ENCODE assay signal across 35 cellular contexts in genomic region chr12:27873010-27873409, GRCh38.
DNase-seq lines count a peak whose midpoint lies in the region; ATAC-seq, FAIRE-seq and TF ChIP-seq lines count a peak whose summit lies in the region.
"Had no signal": no experiment of that assay in that cellular context is flagged by ENCODE, and none has a peak within 500 bp of the region (broad histone marks: within the 10 kb centered on the region; RNA-seq: fewer than 3 reads in every experiment).

No MANE protein-coding gene starts in this region.

- intact Hi-C loops in activated CD4-positive, alpha-beta T cell treated with anti-CD3 and anti-CD28 coated beads, Interleukin-2, amount 10 ng/mL, durations not matched to agents 24 days and 14 days (cut with micrococcal nuclease), result no loop called here
- intact Hi-C loops in HepG2 (cut with micrococcal nuclease; ENCODE audit: unreplicated experiment) (no loop called here), right lobe of liver (cut with DNase I) (no loop called here), K562 (cut with micrococcal nuclease) (no loop called here)

- no peaks in the 10 kb centered on the region for H3K9me3 Mint-ChIP-seq in activated CD4-positive, alpha-beta T cell treated with anti-CD3 and anti-CD28 coated beads, Interleukin-2, amount 10 ng/mL, durations not matched to agents 24 days and 14 days
- H3K9me3 Mint-ChIP-seq: CD4-positive, alpha-beta T cell; CD8-positive, alpha-beta memory T cell had no signal

- ATAC-seq in HepG2 (no peak), right lobe of liver (no peak), K562 (no peak), GM19328 (IDR thresholded peaks at IDR 0.05; ENCODE audit: unreplicated experiment) (no peak)
- ATAC-seq: A549; CD8-positive, alpha-beta T cell had no signal

- no peak overlapping the region for H3K4me3 Mint-ChIP-seq in activated CD4-positive, alpha-beta T cell treated with anti-CD3 and anti-CD28 coated beads, Interleukin-2, amount 10 ng/mL, durations not matched to agents 24 days and 14 days
- H3K4me3 Mint-ChIP-seq: B cell; CD14-positive monocyte; CD4-positive, alpha-beta memory T cell; CD4-positive, alpha-beta T cell; CD4-positive, CD25-positive, alpha-beta regulatory T cell; CD8-positive, alpha-beta memory T cell; CD8-positive, alpha-beta T cell had no signal

- H3K79me2 ChIP-seq in HepG2 (ENCODE audit: insufficient read depth, low read length) (no peaks in the 10 kb centered on the region), K562 (ENCODE audit: control insufficient read depth, insufficient read depth, low read length) (no peaks in the 10 kb centered on the region)

- no peak for TF ChIP-seq RAD21 in HepG2 (CRISPR knock-in tag; IDR thresholded peaks at IDR 0.05)
- TF ChIP-seq RAD21 in K562 (CRISPR knock-in tag; conservative IDR thresholded peaks at IDR 0.05 in 1 of 2, IDR thresholded peaks at IDR 0.05 in 1 of 2), result no peak

- H3K36me3 ChIP-seq in HepG2 (replicated peaks in 1 of 2; ENCODE audit: control insufficient read depth in 1 of 2, insufficient read depth in 2 of 2, low read length in 2 of 2), result no peaks in the 10 kb centered on the region
- H3K36me3 ChIP-seq in right lobe of liver, result no peaks in the 10 kb centered on the region
- no peaks in the 10 kb centered on the region for H3K36me3 ChIP-seq in K562 (ENCODE audit: control insufficient read depth, insufficient read depth, low read length)
- H3K36me3 ChIP-seq: BE2C; BLaER1; BLaER1 treated with 17β-estradiol and CSF1 and Interleukin-3, amounts not matched to agents 10 nM and 100 nM had no signal

- no peak overlapping the region for H3K4me2 ChIP-seq in HepG2 (ENCODE audit: low read depth, low read length)
- H3K4me2 ChIP-seq in K562 (ENCODE audit: insufficient read depth, low read length), result no peak overlapping the region
- H3K4me2 ChIP-seq: A549; BLaER1; BLaER1 treated with 17β-estradiol and CSF1 and Interleukin-3, amounts not matched to agents 10 nM and 100 nM had no signal

- H3K27me3 ChIP-seq in HepG2 (ENCODE audit: control insufficient read depth in 1 of 2, insufficient read depth in 2 of 2, low read length in 2 of 2) (no peaks in the 10 kb centered on the region), right lobe of liver (no peaks in the 10 kb centered on the region), K562 (ENCODE audit: control insufficient read depth in 2 of 2, insufficient read depth in 2 of 2, low read length in 2 of 2) (no peaks in the 10 kb centered on the region)
- H3K27me3 ChIP-seq: BE2C; BLaER1; BLaER1 treated with 17β-estradiol and CSF1 and Interleukin-3, amounts not matched to agents 10 nM and 100 nM had no signal

- TF ChIP-seq POLR2A in HepG2 (IDR thresholded peaks at IDR 0.05; ENCODE audit: insufficient read depth in 1 of 2, low read depth in 2 of 2, low read length in 2 of 2), result no peak
- TF ChIP-seq POLR2A in right lobe of liver (IDR thresholded peaks at IDR 0.05), result no peak
- no peak for TF ChIP-seq POLR2A in K562 (conservative IDR thresholded peaks at IDR 0.05)

- peaks cover 5% of the 10 kb centered on the region for H3K4me1 Mint-ChIP-seq in activated CD4-positive, alpha-beta T cell treated with anti-CD3 and anti-CD28 coated beads, Interleukin-2, amount 10 ng/mL, durations not matched to agents 24 days and 14 days
- H3K4me1 Mint-ChIP-seq: B cell, CD14-positive monocyte had no signal

- CTCF ChIA-PET in HepG2 (lab: Yijun Ruan, JAX; ENCODE audit: low intra/inter-chr PET ratio, low total read pairs) (no interaction called here), K562 (lab: Yijun Ruan, JAX; ENCODE audit: low intra/inter-chr PET ratio) (no interaction called here)

- no peak overlapping the region for H2AFZ ChIP-seq in HepG2 (ENCODE audit: low read length)
- H2AFZ ChIP-seq in K562 (ENCODE audit: low read depth, low read length), result no peak overlapping the region

- in situ Hi-C loops in HepG2 (cut with HindIII; ENCODE audit: extremely low pct_ligation_motif_present, low pct_unique_long_range_greater_than_20kb), result no loop called here
- in situ Hi-C loops in K562 (cut with MboI), result no loop called here

- TF ChIP-seq CTCF in HepG2 (CRISPR knock-in tag; IDR thresholded peaks at IDR 0.05), result no peak
- TF ChIP-seq CTCF in right lobe of liver (IDR thresholded peaks at IDR 0.05), result no peak
- TF ChIP-seq CTCF in K562 (IDR thresholded peaks at IDR 0.05 in 2 of 3, conservative IDR thresholded peaks at IDR 0.05 in 1 of 3; ENCODE audit: insufficient read depth in 2 of 3, low read depth in 1 of 3, low read length in 3 of 3), result no peak

- BruUV-seq in HepG2 (replicated peaks; lab: Mats Ljungman, UMichigan) (no TSS peak), K562 (replicated peaks; lab: Mats Ljungman, UMichigan) (no TSS peak)

- H3K9me3 ChIP-seq in HepG2 (ENCODE audit: low read length) (no peaks in the 10 kb centered on the region), right lobe of liver (no peaks in the 10 kb centered on the region), K562 (replicated peaks; ENCODE audit: control insufficient read depth, insufficient read depth, low read depth, low read length) (no peaks in the 10 kb centered on the region)
- H3K9me3 ChIP-seq: A549, BE2C, Caco-2 had no signal

- H3K27ac Mint-ChIP-seq in activated CD4-positive, alpha-beta T cell treated with anti-CD3 and anti-CD28 coated beads, Interleukin-2, amount 10 ng/mL, durations not matched to agents 24 days and 14 days, result no peak overlapping the region
- H3K27ac Mint-ChIP-seq: B cell; CD14-positive monocyte; CD4-positive, alpha-beta memory T cell; CD4-positive, alpha-beta T cell; CD4-positive, CD25-positive, alpha-beta regulatory T cell; CD8-positive, alpha-beta memory T cell; CD8-positive, alpha-beta T cell had no signal

- H3K36me3 Mint-ChIP-seq in activated CD4-positive, alpha-beta T cell treated with anti-CD3 and anti-CD28 coated beads, Interleukin-2, amount 10 ng/mL, durations not matched to agents 24 days and 14 days (ENCODE audit: low read depth), result no peaks in the 10 kb centered on the region
- H3K36me3 Mint-ChIP-seq: CD14-positive monocyte; CD4-positive, CD25-positive, alpha-beta regulatory T cell; CD8-positive, alpha-beta memory T cell; CD8-positive, alpha-beta T cell had no signal

- H3K4me1 ChIP-seq in HepG2 (ENCODE audit: insufficient read depth, low read length) (no peaks in the 10 kb centered on the region), right lobe of liver (no peaks in the 10 kb centered on the region), K562 (replicated peaks in 1 of 2; ENCODE audit: control insufficient read depth in 2 of 2, insufficient read depth in 2 of 2, low read length in 2 of 2) (peaks cover 7% of the 10 kb centered on the region in 2 experiments; a peak in 4 of 5 replicates)
- H3K4me1 ChIP-seq: A549; BE2C; BLaER1; BLaER1 treated with 17β-estradiol and CSF1 and Interleukin-3, amounts not matched to agents 10 nM and 100 nM; Caco-2 had no signal

- H3K27me3 Mint-ChIP-seq in activated CD4-positive, alpha-beta T cell treated with anti-CD3 and anti-CD28 coated beads, Interleukin-2, amount 10 ng/mL, durations not matched to agents 24 days and 14 days, result no peaks in the 10 kb centered on the region
- H3K27me3 Mint-ChIP-seq: B cell; CD4-positive, alpha-beta memory T cell; CD4-positive, alpha-beta T cell; CD4-positive, CD25-positive, alpha-beta regulatory T cell had no signal

- H4K20me1 ChIP-seq in HepG2 (ENCODE audit: insufficient read depth, low read length) (no peaks in the 10 kb centered on the region), K562 (replicated peaks; ENCODE audit: control insufficient read depth, insufficient read depth, low read length) (no peaks in the 10 kb centered on the region)
- H4K20me1 ChIP-seq: BLaER1; BLaER1 treated with 17β-estradiol and CSF1 and Interleukin-3, amounts not matched to agents 10 nM and 100 nM had no signal

- H3K9me1 ChIP-seq in K562 (ENCODE audit: control insufficient read depth, insufficient read depth, low read length), result no peaks in the 10 kb centered on the region

- no peak for FAIRE-seq in HepG2 (lab: Jason Lieb, UNC)
- FAIRE-seq in K562 (lab: Jason Lieb, UNC), result no peak
- FAIRE-seq: A204.1, A549, D721Med had no signal

- peak; percentile 15 for DNase-seq in activated CD4-positive, alpha-beta T cell treated with anti-CD3 and anti-CD28 coated beads, Interleukin-2, amount 10 ng/mL, durations not matched to agents 24 days and 14 days
- no peak for DNase-seq in activated CD4-positive, alpha-beta T cell treated with anti-CD3 and anti-CD28 coated beads for 4 hours
- DNase-seq in HepG2 (ENCODE audit: low spot score) (no peak), right lobe of liver (no peak), K562 (ENCODE audit: extremely low read depth in 1 of 4, low spot score in 3 of 4) (no peak)
- DNase-seq: 8988T; ACHN; AML-193; BE2C; C1 segment of cervical spinal cord; Caco-2; Calu3; CD4-positive, alpha-beta memory T cell; CD4-positive, alpha-beta T cell; CD4-positive, CD25-positive, alpha-beta regulatory T cell; CD8-positive, alpha-beta memory T cell; CD8-positive, alpha-beta T cell; COR-L47; DMS 273 treated with DMSO at 0.1 percent for 48 hours; DMS153; DMS53; DMS79; DMS79 treated with DMSO at 0.1 percent for 48 hours; DND-41; EL had no signal

- 73% methylated on average over 6 of the region's 6 CpGs for WGBS in HepG2 (ENCODE audit: low lambda C conversion rate)
- WGBS in right lobe of liver (ENCODE audit: insufficient coverage, low coverage, low lambda C conversion rate, missing lambda C conversion rate), result 95% methylated on average over 6 of the region's 6 CpGs
- WGBS in K562 (ENCODE audit: insufficient coverage, low coverage, missing lambda C conversion rate), result 100% methylated on average over 1 of the region's 6 CpGs

- H3K27ac ChIP-seq in HepG2 (ENCODE audit: extremely low read length, insufficient read depth, low read length), result no peak overlapping the region
- H3K27ac ChIP-seq in right lobe of liver, result no peak overlapping the region
- H3K27ac ChIP-seq in K562 (ENCODE audit: extremely low read depth, low read depth, low read length), result no peak overlapping the region
- H3K27ac ChIP-seq: 22Rv1; A549; BLaER1; BLaER1 treated with 17β-estradiol and CSF1 and Interleukin-3, amounts not matched to agents 10 nM and 100 nM; C4-2B had no signal

- H3K9ac ChIP-seq in HepG2 (ENCODE audit: insufficient read depth, low read depth, low read length), result no peak overlapping the region
- H3K9ac ChIP-seq in K562 (ENCODE audit: insufficient read depth in 1 of 2, low read depth in 2 of 2, low read length in 2 of 2), result no peak overlapping the region
- H3K9ac ChIP-seq: BLaER1; BLaER1 treated with 17β-estradiol and CSF1 and Interleukin-3, amounts not matched to agents 10 nM and 100 nM had no signal

- POLR2A ChIA-PET in HepG2 (lab: Yijun Ruan, JAX), result no interaction called here
- POLR2A ChIA-PET in K562 (lab: Yijun Ruan, JAX), result no interaction called here

- TF ChIP-seq EP300 in HepG2 (IDR thresholded peaks at IDR 0.05; ENCODE audit: low read depth in 2 of 2, low read length in 2 of 2) (no peak), HepG2 (CRISPR knock-in tag; IDR thresholded peaks at IDR 0.05; ENCODE audit: borderline replicate concordance) (no peak), K562 (IDR thresholded peaks at IDR 0.05; ENCODE audit: low read length) (no peak)

- H3K4me3 ChIP-seq in HepG2 (replicated peaks in 1 of 3; ENCODE audit: insufficient read depth in 1 of 3, low read depth in 2 of 3, low read length in 3 of 3), result no peak overlapping the region
- H3K4me3 ChIP-seq in right lobe of liver, result no peak overlapping the region
- no peak overlapping the region for H3K4me3 ChIP-seq in K562
- H3K4me3 ChIP-seq: A549; BLaER1; BLaER1 treated with 17β-estradiol and CSF1 and Interleukin-3, amounts not matched to agents 10 nM and 100 nM had no signal

TF ChIP-seq in K562, 482 proteins besides CTCF, POLR2A, EP300 and RAD21 (continues in another document):
- no peak for TF ChIP-seq ILK (tag; IDR thresholded peaks at IDR 0.05; ENCODE audit: borderline replicate concordance, low read depth)
